Comparison of ENCODE assay signal across 9 cellular contexts in genomic region chr2:172693037-172693436, GRCh38. TPM values are rescaled to one million over a fixed set of nuclear protein-coding genes. Genes with fewer than 3 reads are reported as not detected.
DNase-seq lines count a peak whose midpoint lies in the region; ATAC-seq and TF ChIP-seq lines count a peak whose summit lies in the region.
"Had no signal": no experiment of that assay in that cellular context is flagged by ENCODE, and none has a peak within 500 bp of the region (broad histone marks: within the 10 kb centered on the region; RNA-seq: fewer than 3 reads in every experiment).

No MANE protein-coding gene starts in this region.

- TF ChIP-seq CTCF in HFFc6 (IDR thresholded peaks at IDR 0.05), result no peak

- peaks cover 49% of the 10 kb centered on the region for H3K4me1 Mint-ChIP-seq in HFFc6 (ENCODE audit: low read depth)

- H3K4me3 Mint-ChIP-seq in HFFc6, result peak overlapping the region; percentile 61

- peaks cover 19% of the 10 kb centered on the region for H3K9me3 Mint-ChIP-seq in HFFc6
- H3K9me3 Mint-ChIP-seq: central memory CD8-positive, alpha-beta T cell had no signal

- ATAC-seq in HG03565 (IDR thresholded peaks at IDR 0.05; ENCODE audit: unreplicated experiment) (no peak), GM18511 (IDR thresholded peaks at IDR 0.05; ENCODE audit: unreplicated experiment) (no peak)

- DNase-seq in AG08395 (ENCODE audit: low spot score), result peak; percentile 95
- DNase-seq in HFFc6, result peak; percentile 99
- DNase-seq in activated CD4-positive, alpha-beta T cell treated with anti-CD3 and anti-CD28 coated beads, Interleukin-2, amount 50 U/mL, for 48 hours, result peak; percentile 39 to 51
- DNase-seq in foreskin melanocyte, result peak; percentile 62
- peak; percentile 43 to 50 for DNase-seq in stimulated activated CD4-positive, alpha-beta T cell treated with anti-CD3 and anti-CD28 coated beads, Interleukin-15, amount 100 ng/mL, for 48 hours (ENCODE audit: low read depth in 2 of 2)
- DNase-seq in NCI-H2107 (lab: John Stamatoyannopoulos, UW), result no peak

- peaks cover 20% of the 10 kb centered on the region for H3K36me3 Mint-ChIP-seq in HFFc6 (ENCODE audit: low read depth)

- H3K27ac Mint-ChIP-seq in HFFc6, result peak overlapping the region; percentile 83

- H3K27me3 Mint-ChIP-seq in HFFc6 (ENCODE audit: insufficient read depth), result peaks cover 4% of the 10 kb centered on the region; the same call in 1 of the 2 replicates

RNA-seq across cellular contexts. Expression of gene RAPGEF4, which starts 42.6 kb away (rescaled TPM):
- under 1 TPM; 0.14 to 0.37 (median 0.18) TPM for total RNA-seq in HFFc6 (2021; fragmentation: NEBNext Ultra II Directional; extraction: Animal tissue kit (Norgen Biotek cat#: 25700))
